Comparison of ENCODE assay signal across 1 cellular context in the genomic region with DNA sequence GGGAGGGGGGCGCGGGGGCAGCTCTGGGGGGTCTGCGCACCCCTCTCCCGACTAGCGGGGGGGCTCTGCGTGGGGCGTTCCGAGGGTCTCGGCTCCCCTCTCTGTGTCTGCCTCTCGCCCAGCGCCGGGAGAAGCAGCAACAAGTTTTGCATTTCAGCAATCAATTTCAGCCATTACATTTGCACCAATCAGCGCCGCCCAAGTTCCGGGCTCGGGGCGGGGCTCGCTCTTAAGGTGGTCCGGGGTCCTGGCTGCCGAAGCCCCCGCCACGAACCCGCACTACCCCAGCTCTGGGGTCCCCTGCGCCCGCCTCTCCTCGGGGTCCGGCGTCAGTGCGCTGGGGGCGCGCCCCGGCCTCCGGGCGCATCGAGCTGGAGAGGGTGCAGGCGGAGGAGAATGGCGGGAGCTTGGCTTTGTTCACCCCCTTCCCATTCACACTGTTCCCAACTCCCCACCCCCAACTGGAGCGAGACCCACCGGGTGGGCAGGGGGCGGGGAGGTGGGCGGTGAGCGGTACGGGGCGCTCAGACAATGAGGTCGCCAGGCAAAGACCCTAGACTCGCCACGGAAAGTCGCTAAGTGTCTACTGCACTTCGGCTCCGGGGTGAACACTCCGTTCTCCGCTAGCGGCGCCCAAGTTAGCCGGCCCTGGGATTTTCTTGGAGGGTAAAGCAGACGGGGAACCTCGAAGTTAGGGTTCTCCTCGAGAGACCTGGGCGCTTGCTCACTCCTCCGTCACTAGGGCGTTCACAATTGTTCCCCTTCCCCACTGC.
A peak's percentile ranks its signal among the peaks of the same experiment; 100 is the strongest.
TF ChIP-seq lines count a peak whose summit lies in the region.

A gene (minus strand): TSS at position 141 of the 773 bp plus-strand sequence. CDS start 1,213 bp downstream, outside the sequence.

TF ChIP-seq in HEK293, 187 proteins besides CTCF, POLR2A, EP300 and RAD21 (continued from another document and continues in another):
- TF ChIP-seq, protein P1, sequence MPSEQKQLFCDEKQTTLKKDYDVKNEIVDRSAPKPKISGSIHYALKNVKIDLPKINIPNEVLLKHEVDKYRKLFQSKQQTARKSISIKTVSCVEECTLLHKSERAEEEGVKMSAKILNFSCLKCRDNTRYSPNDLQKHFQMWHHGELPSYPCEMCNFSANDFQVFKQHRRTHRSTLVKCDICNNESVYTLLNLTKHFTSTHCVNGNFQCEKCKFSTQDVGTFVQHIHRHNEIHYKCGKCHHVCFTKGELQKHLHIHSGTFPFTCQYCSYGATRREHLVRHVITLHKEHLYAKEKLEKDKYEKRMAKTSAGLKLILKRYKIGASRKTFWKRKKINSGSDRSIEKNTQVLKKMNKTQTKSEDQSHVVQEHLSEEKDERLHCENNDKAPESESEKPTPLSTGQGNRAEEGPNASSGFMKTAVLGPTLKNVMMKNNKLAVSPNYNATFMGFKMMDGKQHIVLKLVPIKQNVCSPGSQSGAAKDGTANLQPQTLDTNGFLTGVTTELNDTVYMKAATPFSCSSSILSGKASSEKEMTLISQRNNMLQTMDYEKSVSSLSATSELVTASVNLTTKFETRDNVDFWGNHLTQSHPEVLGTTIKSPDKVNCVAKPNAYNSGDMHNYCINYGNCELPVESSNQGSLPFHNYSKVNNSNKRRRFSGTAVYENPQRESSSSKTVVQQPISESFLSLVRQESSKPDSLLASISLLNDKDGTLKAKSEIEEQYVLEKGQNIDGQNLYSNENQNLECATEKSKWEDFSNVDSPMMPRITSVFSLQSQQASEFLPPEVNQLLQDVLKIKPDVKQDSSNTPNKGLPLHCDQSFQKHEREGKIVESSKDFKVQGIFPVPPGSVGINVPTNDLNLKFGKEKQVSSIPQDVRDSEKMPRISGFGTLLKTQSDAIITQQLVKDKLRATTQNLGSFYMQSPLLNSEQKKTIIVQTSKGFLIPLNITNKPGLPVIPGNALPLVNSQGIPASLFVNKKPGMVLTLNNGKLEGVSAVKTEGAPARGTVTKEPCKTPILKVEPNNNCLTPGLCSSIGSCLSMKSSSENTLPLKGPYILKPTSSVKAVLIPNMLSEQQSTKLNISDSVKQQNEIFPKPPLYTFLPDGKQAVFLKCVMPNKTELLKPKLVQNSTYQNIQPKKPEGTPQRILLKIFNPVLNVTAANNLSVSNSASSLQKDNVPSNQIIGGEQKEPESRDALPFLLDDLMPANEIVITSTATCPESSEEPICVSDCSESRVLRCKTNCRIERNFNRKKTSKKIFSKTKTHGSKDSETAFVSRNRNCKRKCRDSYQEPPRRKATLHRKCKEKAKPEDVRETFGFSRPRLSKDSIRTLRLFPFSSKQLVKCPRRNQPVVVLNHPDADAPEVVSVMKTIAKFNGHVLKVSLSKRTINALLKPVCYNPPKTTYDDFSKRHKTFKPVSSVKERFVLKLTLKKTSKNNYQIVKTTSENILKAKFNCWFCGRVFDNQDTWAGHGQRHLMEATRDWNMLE (tag by site-specific recombination; conservative IDR thresholded peaks at IDR 0.05; ENCODE audit: low read depth), result no peak
- no peak for TF ChIP-seq ZNF16 (tag by site-specific recombination; IDR thresholded peaks at IDR 0.05; ENCODE audit: low read depth)
- TF ChIP-seq, protein P2, sequence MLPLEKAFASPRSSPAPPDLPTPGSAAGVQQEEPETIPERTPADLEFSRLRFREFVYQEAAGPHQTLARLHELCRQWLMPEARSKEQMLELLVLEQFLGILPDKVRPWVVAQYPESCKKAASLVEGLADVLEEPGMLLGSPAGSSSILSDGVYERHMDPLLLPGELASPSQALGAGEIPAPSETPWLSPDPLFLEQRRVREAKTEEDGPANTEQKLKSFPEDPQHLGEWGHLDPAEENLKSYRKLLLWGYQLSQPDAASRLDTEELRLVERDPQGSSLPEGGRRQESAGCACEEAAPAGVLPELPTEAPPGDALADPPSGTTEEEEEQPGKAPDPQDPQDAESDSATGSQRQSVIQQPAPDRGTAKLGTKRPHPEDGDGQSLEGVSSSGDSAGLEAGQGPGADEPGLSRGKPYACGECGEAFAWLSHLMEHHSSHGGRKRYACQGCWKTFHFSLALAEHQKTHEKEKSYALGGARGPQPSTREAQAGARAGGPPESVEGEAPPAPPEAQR (tag by site-specific recombination; IDR thresholded peaks at IDR 0.05), result no peak
- no peak for TF ChIP-seq ZNF37A (tag by site-specific recombination; IDR thresholded peaks at IDR 0.05)
- TF ChIP-seq ZNF701 (tag by site-specific recombination; IDR thresholded peaks at IDR 0.05), result no peak
- TF ChIP-seq, protein P3, sequence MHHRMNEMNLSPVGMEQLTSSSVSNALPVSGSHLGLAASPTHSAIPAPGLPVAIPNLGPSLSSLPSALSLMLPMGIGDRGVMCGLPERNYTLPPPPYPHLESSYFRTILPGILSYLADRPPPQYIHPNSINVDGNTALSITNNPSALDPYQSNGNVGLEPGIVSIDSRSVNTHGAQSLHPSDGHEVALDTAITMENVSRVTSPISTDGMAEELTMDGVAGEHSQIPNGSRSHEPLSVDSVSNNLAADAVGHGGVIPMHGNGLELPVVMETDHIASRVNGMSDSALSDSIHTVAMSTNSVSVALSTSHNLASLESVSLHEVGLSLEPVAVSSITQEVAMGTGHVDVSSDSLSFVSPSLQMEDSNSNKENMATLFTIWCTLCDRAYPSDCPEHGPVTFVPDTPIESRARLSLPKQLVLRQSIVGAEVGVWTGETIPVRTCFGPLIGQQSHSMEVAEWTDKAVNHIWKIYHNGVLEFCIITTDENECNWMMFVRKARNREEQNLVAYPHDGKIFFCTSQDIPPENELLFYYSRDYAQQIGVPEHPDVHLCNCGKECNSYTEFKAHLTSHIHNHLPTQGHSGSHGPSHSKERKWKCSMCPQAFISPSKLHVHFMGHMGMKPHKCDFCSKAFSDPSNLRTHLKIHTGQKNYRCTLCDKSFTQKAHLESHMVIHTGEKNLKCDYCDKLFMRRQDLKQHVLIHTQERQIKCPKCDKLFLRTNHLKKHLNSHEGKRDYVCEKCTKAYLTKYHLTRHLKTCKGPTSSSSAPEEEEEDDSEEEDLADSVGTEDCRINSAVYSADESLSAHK (tag by site-specific recombination; IDR thresholded peaks at IDR 0.05), result no peak
- no peak for TF ChIP-seq ZNF530 (tag by site-specific recombination; IDR thresholded peaks at IDR 0.05; ENCODE audit: low read depth)
- TF ChIP-seq ZNF621 (tag by site-specific recombination; IDR thresholded peaks at IDR 0.05), result no peak
- no peak for TF ChIP-seq ZNF548 (tag by site-specific recombination; IDR thresholded peaks at IDR 0.05)
- TF ChIP-seq, protein P4, sequence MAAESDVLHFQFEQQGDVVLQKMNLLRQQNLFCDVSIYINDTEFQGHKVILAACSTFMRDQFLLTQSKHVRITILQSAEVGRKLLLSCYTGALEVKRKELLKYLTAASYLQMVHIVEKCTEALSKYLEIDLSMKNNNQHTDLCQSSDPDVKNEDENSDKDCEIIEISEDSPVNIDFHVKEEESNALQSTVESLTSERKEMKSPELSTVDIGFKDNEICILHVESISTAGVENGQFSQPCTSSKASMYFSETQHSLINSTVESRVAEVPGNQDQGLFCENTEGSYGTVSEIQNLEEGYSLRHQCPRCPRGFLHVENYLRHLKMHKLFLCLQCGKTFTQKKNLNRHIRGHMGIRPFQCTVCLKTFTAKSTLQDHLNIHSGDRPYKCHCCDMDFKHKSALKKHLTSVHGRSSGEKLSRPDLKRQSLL (tag by site-specific recombination; IDR thresholded peaks at IDR 0.05), result no peak
- TF ChIP-seq ZNF221 (tag by site-specific recombination; IDR thresholded peaks at IDR 0.05; ENCODE audit: borderline replicate concordance), result no peak
- TF ChIP-seq ZNF223 (tag by site-specific recombination; IDR thresholded peaks at IDR 0.05), result peak; percentile 76
- no peak for TF ChIP-seq ZNF843 (tag by site-specific recombination; IDR thresholded peaks at IDR 0.05)
- no peak for TF ChIP-seq ZNF837 (tag by site-specific recombination; IDR thresholded peaks at IDR 0.05)
- no peak for TF ChIP-seq ZNF624 (tag by site-specific recombination; IDR thresholded peaks at IDR 0.05)
- no peak for TF ChIP-seq ZNF19 (tag by site-specific recombination; IDR thresholded peaks at IDR 0.05; ENCODE audit: low read depth)
- no peak for TF ChIP-seq ZNF214 (tag by site-specific recombination; IDR thresholded peaks at IDR 0.05; ENCODE audit: borderline replicate concordance)
- TF ChIP-seq MEIS1 (CRISPR knock-in tag; IDR thresholded peaks at IDR 0.05; ENCODE audit: borderline replicate concordance), result no peak
- TF ChIP-seq ZNF521 (tag by site-specific recombination; IDR thresholded peaks at IDR 0.05), result no peak
- TF ChIP-seq, protein P5, sequence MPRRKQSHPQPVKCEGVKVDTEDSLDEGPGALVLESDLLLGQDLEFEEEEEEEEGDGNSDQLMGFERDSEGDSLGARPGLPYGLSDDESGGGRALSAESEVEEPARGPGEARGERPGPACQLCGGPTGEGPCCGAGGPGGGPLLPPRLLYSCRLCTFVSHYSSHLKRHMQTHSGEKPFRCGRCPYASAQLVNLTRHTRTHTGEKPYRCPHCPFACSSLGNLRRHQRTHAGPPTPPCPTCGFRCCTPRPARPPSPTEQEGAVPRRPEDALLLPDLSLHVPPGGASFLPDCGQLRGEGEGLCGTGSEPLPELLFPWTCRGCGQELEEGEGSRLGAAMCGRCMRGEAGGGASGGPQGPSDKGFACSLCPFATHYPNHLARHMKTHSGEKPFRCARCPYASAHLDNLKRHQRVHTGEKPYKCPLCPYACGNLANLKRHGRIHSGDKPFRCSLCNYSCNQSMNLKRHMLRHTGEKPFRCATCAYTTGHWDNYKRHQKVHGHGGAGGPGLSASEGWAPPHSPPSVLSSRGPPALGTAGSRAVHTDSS (tag by site-specific recombination; IDR thresholded peaks at IDR 0.05), result no peak
- no peak for TF ChIP-seq REPIN1 (tag by site-specific recombination; IDR thresholded peaks at IDR 0.05; ENCODE audit: low read depth)
- no peak for TF ChIP-seq ZNF777 (tag by site-specific recombination; IDR thresholded peaks at IDR 0.05; ENCODE audit: borderline replicate concordance)
- no peak for TF ChIP-seq ZNF23 (tag by site-specific recombination; IDR thresholded peaks at IDR 0.05; ENCODE audit: borderline replicate concordance)
- TF ChIP-seq, protein P6, sequence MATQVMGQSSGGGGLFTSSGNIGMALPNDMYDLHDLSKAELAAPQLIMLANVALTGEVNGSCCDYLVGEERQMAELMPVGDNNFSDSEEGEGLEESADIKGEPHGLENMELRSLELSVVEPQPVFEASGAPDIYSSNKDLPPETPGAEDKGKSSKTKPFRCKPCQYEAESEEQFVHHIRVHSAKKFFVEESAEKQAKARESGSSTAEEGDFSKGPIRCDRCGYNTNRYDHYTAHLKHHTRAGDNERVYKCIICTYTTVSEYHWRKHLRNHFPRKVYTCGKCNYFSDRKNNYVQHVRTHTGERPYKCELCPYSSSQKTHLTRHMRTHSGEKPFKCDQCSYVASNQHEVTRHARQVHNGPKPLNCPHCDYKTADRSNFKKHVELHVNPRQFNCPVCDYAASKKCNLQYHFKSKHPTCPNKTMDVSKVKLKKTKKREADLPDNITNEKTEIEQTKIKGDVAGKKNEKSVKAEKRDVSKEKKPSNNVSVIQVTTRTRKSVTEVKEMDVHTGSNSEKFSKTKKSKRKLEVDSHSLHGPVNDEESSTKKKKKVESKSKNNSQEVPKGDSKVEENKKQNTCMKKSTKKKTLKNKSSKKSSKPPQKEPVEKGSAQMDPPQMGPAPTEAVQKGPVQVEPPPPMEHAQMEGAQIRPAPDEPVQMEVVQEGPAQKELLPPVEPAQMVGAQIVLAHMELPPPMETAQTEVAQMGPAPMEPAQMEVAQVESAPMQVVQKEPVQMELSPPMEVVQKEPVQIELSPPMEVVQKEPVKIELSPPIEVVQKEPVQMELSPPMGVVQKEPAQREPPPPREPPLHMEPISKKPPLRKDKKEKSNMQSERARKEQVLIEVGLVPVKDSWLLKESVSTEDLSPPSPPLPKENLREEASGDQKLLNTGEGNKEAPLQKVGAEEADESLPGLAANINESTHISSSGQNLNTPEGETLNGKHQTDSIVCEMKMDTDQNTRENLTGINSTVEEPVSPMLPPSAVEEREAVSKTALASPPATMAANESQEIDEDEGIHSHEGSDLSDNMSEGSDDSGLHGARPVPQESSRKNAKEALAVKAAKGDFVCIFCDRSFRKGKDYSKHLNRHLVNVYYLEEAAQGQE (tag by site-specific recombination; IDR thresholded peaks at IDR 0.05), result no peak
- TF ChIP-seq, protein P7, sequence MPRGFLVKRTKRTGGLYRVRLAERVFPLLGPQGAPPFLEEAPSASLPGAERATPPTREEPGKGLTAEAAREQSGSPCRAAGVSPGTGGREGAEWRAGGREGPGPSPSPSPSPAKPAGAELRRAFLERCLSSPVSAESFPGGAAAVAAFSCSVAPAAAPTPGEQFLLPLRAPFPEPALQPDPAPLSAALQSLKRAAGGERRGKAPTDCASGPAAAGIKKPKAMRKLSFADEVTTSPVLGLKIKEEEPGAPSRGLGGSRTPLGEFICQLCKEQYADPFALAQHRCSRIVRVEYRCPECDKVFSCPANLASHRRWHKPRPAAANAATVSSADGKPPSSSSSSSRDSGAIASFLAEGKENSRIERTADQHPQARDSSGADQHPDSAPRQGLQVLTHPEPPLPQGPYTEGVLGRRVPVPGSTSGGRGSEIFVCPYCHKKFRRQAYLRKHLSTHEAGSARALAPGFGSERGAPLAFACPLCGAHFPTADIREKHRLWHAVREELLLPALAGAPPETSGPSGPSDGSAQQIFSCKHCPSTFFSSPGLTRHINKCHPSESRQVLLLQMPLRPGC (tag by site-specific recombination; IDR thresholded peaks at IDR 0.05), result no peak
- no peak for TF ChIP-seq ZNF585B (tag by site-specific recombination; IDR thresholded peaks at IDR 0.05)
- TF ChIP-seq IKZF3 (tag by site-specific recombination; IDR thresholded peaks at IDR 0.05), result 0 out of 2 replicates have a peak, but pooled peaks have one; percentile 32
